In the genomic region with DNA sequence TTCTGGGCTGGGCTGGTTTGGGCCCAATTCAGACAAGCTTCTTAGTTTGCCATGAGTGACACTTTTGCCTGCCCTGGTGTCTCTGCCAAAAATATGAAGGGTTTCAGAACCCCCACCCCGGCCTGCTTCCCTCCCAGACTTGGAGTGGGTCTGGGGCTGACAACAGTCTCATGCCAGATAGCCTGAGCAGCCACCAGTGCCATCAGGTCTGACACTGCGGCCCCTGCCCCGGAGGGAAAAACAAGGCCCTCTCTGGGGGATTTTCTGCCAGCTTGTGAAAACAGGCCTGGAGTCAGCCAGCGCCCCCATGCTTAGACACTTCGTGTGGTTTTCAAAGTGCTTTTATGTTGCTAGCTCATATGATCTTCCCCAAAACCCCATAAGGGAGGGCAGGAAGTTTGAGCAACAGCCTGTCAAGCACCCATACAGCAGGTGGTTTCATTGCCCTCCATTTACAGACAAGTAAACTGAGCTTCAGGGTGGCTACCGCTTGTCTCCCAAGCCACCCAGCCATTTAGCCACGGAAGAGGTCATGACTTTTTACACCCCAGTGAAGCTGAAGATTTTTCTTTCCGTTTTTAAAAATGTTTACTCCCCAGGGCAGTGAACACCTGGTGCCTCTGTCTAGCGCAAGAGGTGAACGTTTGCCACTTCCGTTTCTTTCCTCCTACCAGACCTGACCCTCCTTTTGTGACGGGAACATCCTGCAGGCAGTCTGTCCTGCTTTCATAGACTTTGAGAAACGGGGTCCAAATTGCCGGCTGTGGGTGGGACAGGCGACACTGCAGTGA, we compare ENCODE assay signal across 8 cellular contexts.
DNase-seq lines count a peak whose midpoint lies in the region; ATAC-seq and TF ChIP-seq lines count a peak whose summit lies in the region.

No MANE protein-coding gene starts in this region.

- peaks cover 100% of the 10 kb centered on the region for H3K4me1 Mint-ChIP-seq in activated naive CD4-positive, alpha-beta T cell treated with anti-CD3 and anti-CD28 coated beads, Interleukin-2, amount 10 ng/mL, durations not matched to agents 7 days and 5 days
- H3K4me1 Mint-ChIP-seq in neural crest cell, result peaks cover 75% of the 10 kb centered on the region

- peak overlapping the region; percentile 85 for H3K4me3 Mint-ChIP-seq in activated naive CD4-positive, alpha-beta T cell treated with anti-CD3 and anti-CD28 coated beads, Interleukin-2, amount 10 ng/mL, durations not matched to agents 7 days and 5 days
- peak overlapping the region; percentile 38 for H3K4me3 Mint-ChIP-seq in neural crest cell

- H3K9me3 Mint-ChIP-seq in activated naive CD4-positive, alpha-beta T cell treated with anti-CD3 and anti-CD28 coated beads, Interleukin-2, amount 10 ng/mL, durations not matched to agents 7 days and 5 days, result no peaks in the 10 kb centered on the region
- no peaks in the 10 kb centered on the region for H3K9me3 Mint-ChIP-seq in neural crest cell

- peak overlapping the region; percentile 98 for H3K27ac Mint-ChIP-seq in activated naive CD4-positive, alpha-beta T cell treated with anti-CD3 and anti-CD28 coated beads, Interleukin-2, amount 10 ng/mL, durations not matched to agents 7 days and 5 days
- peak overlapping the region; percentile 72 for H3K27ac Mint-ChIP-seq in neural crest cell (ENCODE audit: unreplicated experiment)

- in situ Hi-C loops in G401 (cut with HindIII; ENCODE audit: low sequenced_read_pairs), result no loop called here

- TF ChIP-seq CTCF in AG04450 (IDR thresholded peaks at IDR 0.05; ENCODE audit: low read depth, low read length) (no peak), neural crest cell (conservative IDR thresholded peaks at IDR 0.05) (no peak)

- POLR2A ChIA-PET in AG04450 (lab: Yijun Ruan, JAX), result interaction anchor here (0.6 kb wide), 1 partner anchor 109 kb away, joined by 3 read pairs; no protein-coding TSS in a partner anchor

- H3K9me3 ChIP-seq in AG04450 (ENCODE audit: control insufficient read depth, insufficient read depth, low read length), result no peaks in the 10 kb centered on the region

- no peaks in the 10 kb centered on the region for H3K27me3 ChIP-seq in AG04450 (ENCODE audit: control insufficient read depth, insufficient read depth, low read length)

- H3K27ac ChIP-seq in AG04450 (ENCODE audit: low read depth, low read length), result peak overlapping the region; percentile 52

- CTCF ChIA-PET in AG04450 (lab: Charles Lee), result interaction anchor here (1.6 kb wide), 1 partner anchor 11 kb away, joined by 15 read pairs; no protein-coding TSS in a partner anchor
- CTCF ChIA-PET in activated naive CD4-positive, alpha-beta T cell treated with anti-CD3 and anti-CD28 coated beads, Interleukin-2, amount 10 ng/mL, durations not matched to agents 7 days and 5 days (lab: Charles Lee), result interaction anchor here (0.7 to 3.2 kb wide), 8 partner anchors 11 to 901 kb away, joined by 3 to 27 read pairs (median 6); no protein-coding TSS in a partner anchor

- no peak overlapping the region for H3K4me3 ChIP-seq in AG04450 (ENCODE audit: low read depth, low read length)

- H3K36me3 Mint-ChIP-seq in activated naive CD4-positive, alpha-beta T cell treated with anti-CD3 and anti-CD28 coated beads, Interleukin-2, amount 10 ng/mL, durations not matched to agents 7 days and 5 days, result peaks cover 37% of the 10 kb centered on the region
- H3K36me3 Mint-ChIP-seq in neural crest cell (ENCODE audit: low read depth), result peaks cover 2% of the 10 kb centered on the region

- no peaks in the 10 kb centered on the region for H3K27me3 Mint-ChIP-seq in activated naive CD4-positive, alpha-beta T cell treated with anti-CD3 and anti-CD28 coated beads, Interleukin-2, amount 10 ng/mL, durations not matched to agents 7 days and 5 days
- H3K27me3 Mint-ChIP-seq in neural crest cell (ENCODE audit: low read depth), result no peaks in the 10 kb centered on the region

- ATAC-seq in GM18909 (IDR thresholded peaks at IDR 0.05; ENCODE audit: poor library complexity, unreplicated experiment), result peak; percentile 56
- peak; percentile 49 for ATAC-seq in HG03175 (IDR thresholded peaks at IDR 0.05; ENCODE audit: unreplicated experiment)
- no peak for ATAC-seq in HG02571 (IDR thresholded peaks at IDR 0.05; ENCODE audit: unreplicated experiment)

- DNase-seq in AG04450 (ENCODE audit: low read depth, low spot score), result no peak
- DNase-seq in SIG-M5 (lab: John Stamatoyannopoulos, UW), result peak; percentile 65
- peak; percentile 82 for DNase-seq in activated naive CD4-positive, alpha-beta T cell treated with anti-CD3 and anti-CD28 coated beads, Interleukin-2, amount 10 ng/mL, durations not matched to agents 7 days and 5 days
- DNase-seq in neural crest cell (ENCODE audit: low read depth, low spot score), result no peak
- DNase-seq in G401 (ENCODE audit: low spot score), result no peak

Comparison
In these comparisons a context has a peak if more than half of its experiments do, and no peak if none do; other contexts are left out.
1. DNase-seq: peak in SIG-M5 (single experiment) and activated naive CD4-positive, alpha-beta T cell treated with anti-CD3 and anti-CD28 coated beads, Interleukin-2, amount 10 ng/mL, durations not matched to agents 7 days and 5 days (single experiment); none in AG04450 (single experiment), neural crest cell (single experiment) and G401 (single experiment).